Comparison of ENCODE assay signal across 18 cellular contexts in the genomic region with DNA sequence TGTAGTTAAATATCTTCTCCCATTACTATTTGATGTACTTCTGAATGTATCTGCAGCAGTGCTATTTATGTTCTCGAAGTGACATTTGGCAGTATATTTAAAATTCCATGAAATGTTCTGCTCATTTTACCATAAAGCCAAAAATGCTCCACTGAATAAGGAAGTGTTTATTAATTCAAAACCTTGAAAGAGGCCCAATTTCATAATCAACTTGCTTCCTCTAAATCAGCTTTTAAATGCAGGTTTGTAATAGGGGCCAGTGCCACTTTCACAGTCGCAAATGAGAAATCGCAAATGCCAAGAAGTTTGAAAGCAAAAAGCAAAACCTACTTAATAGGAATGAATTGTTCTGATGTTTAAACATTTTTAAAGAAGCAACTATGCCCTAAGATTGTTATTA.
"Had no signal": no experiment of that assay in that cellular context is flagged by ENCODE, and none has a peak within 500 bp of the region (broad histone marks: within the 10 kb centered on the region; RNA-seq: fewer than 3 reads in every experiment).

No MANE protein-coding gene starts in this region.

- DNase-seq: activated CD4-positive, alpha-beta T cell treated with anti-CD3 and anti-CD28 coated beads, Interleukin-2, amount 50 U/mL, for 1 hour; activated CD4-positive, CD25-positive, alpha-beta regulatory T cell treated with anti-CD3 and anti-CD28 coated beads, Interleukin-2, amount 50 U/mL, for 72 hours; activated CD8-positive, alpha-beta T cell treated with anti-CD3 and anti-CD28 coated beads, Interleukin-2, amount 10 ng/mL, durations not matched to agents 7 days and 5 days; brain microvascular endothelial cell; effector memory CD8-positive, alpha-beta T cell; foreskin melanocyte; naive thymus-derived CD8-positive, alpha-beta T cell; stimulated activated CD4-positive, alpha-beta T cell treated with anti-CD3 and anti-CD28 coated beads, Interleukin-2, amount 100 ng/mL, for 48 hours; stimulated activated CD8-positive, alpha-beta memory T cell treated with anti-CD3 and anti-CD28 coated beads, Interleukin-4, amount 100 ng/mL, for 48 hours; stimulated activated naive B cell treated with anti-CD40 and anti-IgM and Interleukin-4, amounts not matched to agents 10 μg/mL and 1 μg/mL and 100 μg/mL, for 72 hours; testis; trophoblast cell; uterus; WERI-Rb-1 had no signal

- H3K4me3 Mint-ChIP-seq: activated CD8-positive, alpha-beta T cell treated with anti-CD3 and anti-CD28 coated beads, Interleukin-2, amount 10 ng/mL, durations not matched to agents 7 days and 5 days; effector memory CD8-positive, alpha-beta T cell; mesothelial cell of epicardium; naive thymus-derived CD8-positive, alpha-beta T cell; neural progenitor cell; stimulated activated naive B cell treated with anti-CD40 and anti-IgM and Interleukin-4, amounts not matched to agents 10 μg/mL and 1 μg/mL and 100 μg/mL, for 72 hours had no signal

- H3K27ac Mint-ChIP-seq: activated CD8-positive, alpha-beta T cell treated with anti-CD3 and anti-CD28 coated beads, Interleukin-2, amount 10 ng/mL, durations not matched to agents 7 days and 5 days; activated naive CD4-positive, alpha-beta T cell treated with anti-CD3 and anti-CD28 coated beads, Interleukin-2, amount 50 U/mL, for 72 hours; effector memory CD8-positive, alpha-beta T cell; mesothelial cell of epicardium; naive thymus-derived CD8-positive, alpha-beta T cell; neural progenitor cell; progenitor cell of endocrine pancreas; stimulated activated naive B cell treated with anti-CD40 and anti-IgM and Interleukin-4, amounts not matched to agents 10 μg/mL and 1 μg/mL and 100 μg/mL, for 72 hours had no signal

- H3K27me3 Mint-ChIP-seq: effector memory CD8-positive, alpha-beta T cell; naive thymus-derived CD8-positive, alpha-beta T cell; progenitor cell of endocrine pancreas; stimulated activated naive B cell treated with anti-CD40 and anti-IgM and Interleukin-4, amounts not matched to agents 10 μg/mL and 1 μg/mL and 100 μg/mL, for 72 hours had no signal

- H3K4me1 Mint-ChIP-seq: mesothelial cell of epicardium, neural progenitor cell had no signal
